ENCODE assay signal across 8 cellular contexts in the genomic region with DNA sequence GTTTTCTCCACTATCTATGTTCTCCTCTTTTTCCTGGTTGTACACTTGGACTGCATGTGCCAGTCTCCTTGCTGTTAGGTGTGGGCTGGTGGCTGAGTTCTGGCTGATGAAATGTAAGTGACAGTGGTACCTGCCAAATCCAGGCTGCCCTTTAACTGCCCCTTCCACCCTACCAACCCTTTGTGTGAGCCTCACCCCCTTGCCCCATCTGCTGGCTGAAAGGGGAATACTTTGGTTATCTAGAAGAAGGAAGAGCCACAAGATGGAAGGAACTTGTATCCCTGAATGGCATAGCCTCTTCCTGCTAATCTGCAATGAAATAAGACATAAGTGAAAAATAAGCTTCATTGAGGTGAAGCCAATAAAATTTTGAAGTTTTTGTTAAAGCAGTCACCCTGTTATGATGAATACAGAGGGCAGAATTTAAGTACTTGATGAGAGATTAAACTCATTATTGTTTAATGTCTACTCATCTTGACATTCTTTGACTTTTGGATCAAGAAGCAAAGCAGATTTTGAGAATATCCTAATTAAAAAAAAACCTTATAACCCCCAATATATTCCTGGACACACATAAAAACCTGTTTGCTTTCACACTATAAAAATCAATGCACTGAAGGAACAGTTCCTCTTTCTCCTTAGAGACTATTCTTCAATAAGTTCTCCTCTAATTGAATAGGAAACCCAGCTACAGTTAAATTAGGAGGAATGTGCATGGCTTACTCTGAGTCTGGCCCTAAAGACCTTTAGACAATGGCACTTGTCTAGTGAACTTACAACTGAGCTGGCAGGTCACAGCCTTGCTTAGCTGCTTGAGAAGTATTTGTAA.
DNase-seq lines count a peak whose midpoint lies in the region; ATAC-seq and TF ChIP-seq lines count a peak whose summit lies in the region.

No MANE protein-coding gene starts in this region.

- H3K27ac ChIP-seq in VCaP (no peak overlapping the region), dorsolateral prefrontal cortex (no peak overlapping the region)

- no peaks in the 10 kb centered on the region for H3K27me3 ChIP-seq in dorsolateral prefrontal cortex

- intact Hi-C loops in dorsolateral prefrontal cortex (cut with DNase I): no loop called here

- DNase-seq in AML-193 (lab: John Stamatoyannopoulos, UW): peak; percentile 36 to 46
- DNase-seq in NCI-H1105 (lab: John Stamatoyannopoulos, UW): peak; percentile 27
- peak; percentile 50 for DNase-seq in fibroblast of mammary gland (ENCODE audit: low read depth)
- peak; percentile 64 for DNase-seq in stimulated activated CD4-positive, alpha-beta T cell treated with anti-CD3 and anti-CD28 coated beads, Interleukin-1b, Interleukin-23, amount 100 ng/mL, for 48 hours
- DNase-seq in dorsolateral prefrontal cortex: no peak
- no peak for DNase-seq in GM19238 (ENCODE audit: insufficient read length, low spot score)

- TF ChIP-seq CTCF in VCaP (conservative IDR thresholded peaks at IDR 0.05) (peak; percentile 70), fibroblast of mammary gland (conservative IDR thresholded peaks at IDR 0.05; ENCODE audit: control insufficient read depth, insufficient read depth, low read depth, low read length) (peak; percentile 53), dorsolateral prefrontal cortex (IDR thresholded peaks at IDR 0.05 in 54 of 56, conservative IDR thresholded peaks at IDR 0.05 in 2 of 56; ENCODE audit: low read depth in 1 of 56, partially characterized antibody in 56 of 56) (peak in 18 of 56 donors; percentile 8 to 43 (median 23))

- H3K4me3 ChIP-seq in fibroblast of mammary gland (ENCODE audit: control insufficient read depth, low read depth, low read length) (no peak overlapping the region), dorsolateral prefrontal cortex (no peak overlapping the region)

- peak; percentile 36 for ATAC-seq in GM18517 (IDR thresholded peaks at IDR 0.05; ENCODE audit: unreplicated experiment)

Comparison
In these comparisons a context has a peak if more than half of its experiments do, and no peak if none do; other contexts are left out.
1. DNase-seq: peak in AML-193 (2 of 2), NCI-H1105 (single experiment), fibroblast of mammary gland (single experiment) and stimulated activated CD4-positive, alpha-beta T cell treated with anti-CD3 and anti-CD28 coated beads, Interleukin-1b, Interleukin-23, amount 100 ng/mL, for 48 hours (single experiment); none in dorsolateral prefrontal cortex (0 of 10) and GM19238 (single experiment).